ENCODE assay signal across 14 cellular contexts in genomic region chr7:128946936-128947830, GRCh38. TPM values are rescaled to one million over a fixed set of nuclear protein-coding genes. Genes with fewer than 3 reads are reported as not detected.
A peak's percentile ranks its signal among the peaks of the same experiment; 100 is the strongest.
DNase-seq lines count a peak whose midpoint lies in the region; ATAC-seq and TF ChIP-seq lines count a peak whose summit lies in the region.
"Had no signal": no experiment of that assay in that cellular context is flagged by ENCODE, and none has a peak within 500 bp of the region (broad histone marks: within the 10 kb centered on the region; RNA-seq: fewer than 3 reads in every experiment).

No MANE protein-coding gene starts in this region.

- H3K36me3 ChIP-seq in BLaER1 = peaks cover 18% of the 10 kb centered on the region
- peaks cover 4% of the 10 kb centered on the region for H3K36me3 ChIP-seq in WERI-Rb-1
- no peaks in the 10 kb centered on the region for H3K36me3 ChIP-seq in right lobe of liver
- peaks cover 16% of the 10 kb centered on the region for H3K36me3 ChIP-seq in suprapubic skin

- WGBS in right lobe of liver (ENCODE audit: insufficient coverage, low coverage, low lambda C conversion rate, missing lambda C conversion rate) = 93% methylated on average over 3 of the region's 22 CpGs
- WGBS in suprapubic skin = 84% methylated on average over 13 of the region's 22 CpGs

- DNase-seq in WERI-Rb-1 (no peak), right lobe of liver (peak in 1 of 3 donors; percentile 49), cerebellar nuclear complex (lab: John Stamatoyannopoulos, UW) (no peak), G401 (ENCODE audit: low spot score) (no peak), suprapubic skin (ENCODE audit: low spot score in 2 of 2) (no peak)
- DNase-seq: foreskin melanocyte; KG1; mammary epithelial cell; NCI-H510A; stimulated activated CD8-positive, alpha-beta memory T cell treated with anti-CD3 and anti-CD28 coated beads, Interleukin-4, amount 100 ng/mL, for 48 hours; SW 1271 had no signal

- peak; percentile 47 for TF ChIP-seq CTCF in WERI-Rb-1 (IDR thresholded peaks at IDR 0.05; ENCODE audit: low read depth, low read length)
- peak in 3 of 4 donors; percentile 7 to 31 (median 18) for TF ChIP-seq CTCF in right lobe of liver (IDR thresholded peaks at IDR 0.05)
- no peak for TF ChIP-seq CTCF in suprapubic skin (IDR thresholded peaks at IDR 0.05)

- TF ChIP-seq EP300 in suprapubic skin (IDR thresholded peaks at IDR 0.05) = no peak

- H3K4me2 ChIP-seq in BLaER1 = peak overlapping the region; percentile 73

- H3K27me3 ChIP-seq in BLaER1 = no peaks in the 10 kb centered on the region
- no peaks in the 10 kb centered on the region for H3K27me3 ChIP-seq in WERI-Rb-1 (ENCODE audit: insufficient read depth, low read depth, severe bottlenecking)
- H3K27me3 ChIP-seq in right lobe of liver = no peaks in the 10 kb centered on the region
- no peaks in the 10 kb centered on the region for H3K27me3 ChIP-seq in suprapubic skin

- H3K27ac ChIP-seq in BLaER1 (no peak overlapping the region), WERI-Rb-1 (no peak overlapping the region), right lobe of liver (no peak overlapping the region), suprapubic skin (no peak overlapping the region)

- H3K9me3 ChIP-seq in BLaER1 (no peaks in the 10 kb centered on the region), WERI-Rb-1 (ENCODE audit: severe bottlenecking) (no peaks in the 10 kb centered on the region), right lobe of liver (no peaks in the 10 kb centered on the region), suprapubic skin (no peaks in the 10 kb centered on the region)

- in situ Hi-C loops in G401 (cut with HindIII; ENCODE audit: low sequenced_read_pairs) = no loop called here

- H3K4me1 ChIP-seq in BLaER1 (peaks cover 55% of the 10 kb centered on the region), right lobe of liver (no peaks in the 10 kb centered on the region), suprapubic skin (no peaks in the 10 kb centered on the region)

- intact Hi-C loops in right lobe of liver (cut with DNase I) = no loop called here

- ATAC-seq in right lobe of liver (peak in 3 of 4 donors; percentile 34 to 55 (median 41)), HG03108 (IDR thresholded peaks at IDR 0.05; ENCODE audit: unreplicated experiment) (no peak)

- TF ChIP-seq POLR2A in GM19193 (IDR thresholded peaks at IDR 0.05; ENCODE audit: extremely low read depth, insufficient read depth, insufficient read length) (peak; percentile 9), right lobe of liver (IDR thresholded peaks at IDR 0.05) (no peak), suprapubic skin (IDR thresholded peaks at IDR 0.05) (no peak)

- no peak overlapping the region for H3K9ac ChIP-seq in BLaER1

- H3K4me3 ChIP-seq in BLaER1 = no peak overlapping the region
- H3K4me3 ChIP-seq in WERI-Rb-1 (ENCODE audit: low read depth, low read length) = no peak overlapping the region
- no peak overlapping the region for H3K4me3 ChIP-seq in right lobe of liver
- no peak overlapping the region for H3K4me3 ChIP-seq in suprapubic skin

- H4K20me1 ChIP-seq in BLaER1 = peaks cover 24% of the 10 kb centered on the region; the same call in 1 of the 2 replicates

RNA-seq across cellular contexts. Expression of gene IRF5, which starts 9.5 kb away (rescaled TPM):
- total RNA-seq in right lobe of liver (1 to 10 TPM; 4.6 to 8.9 (median 6.4) TPM), suprapubic skin (10 to 100 TPM in 3 of 4 donors, 1 to 10 TPM in 1; 8.9 to 22.8 (median 18.6) TPM)
- not detected in 2 replicates for total RNA-seq in G401 (2014; rRNA removed; shearing (Covaris generic))

RNA-seq across cellular contexts. Expression of gene KCP, which starts 36.7 kb away (rescaled TPM):
- total RNA-seq in right lobe of liver (under 1 TPM in 4 of 6 experiments, not detected in 2; 0.10 to 0.22 (median 0.12) TPM), suprapubic skin (under 1 TPM; 0.17 to 0.57 (median 0.36) TPM)
- 2.8 and 4.7 TPM in 2 replicates for total RNA-seq in G401 (2014; rRNA removed; shearing (Covaris generic))

Comparison
In these comparisons a context has a peak if more than half of its experiments do, and no peak if none do; other contexts are left out.
1. CTCF ChIP-seq: peak in WERI-Rb-1 (single experiment) and right lobe of liver (3 of 4); none in suprapubic skin (0 of 2).